Comparison of ENCODE assay signal across 8 cellular contexts in the genomic region with DNA sequence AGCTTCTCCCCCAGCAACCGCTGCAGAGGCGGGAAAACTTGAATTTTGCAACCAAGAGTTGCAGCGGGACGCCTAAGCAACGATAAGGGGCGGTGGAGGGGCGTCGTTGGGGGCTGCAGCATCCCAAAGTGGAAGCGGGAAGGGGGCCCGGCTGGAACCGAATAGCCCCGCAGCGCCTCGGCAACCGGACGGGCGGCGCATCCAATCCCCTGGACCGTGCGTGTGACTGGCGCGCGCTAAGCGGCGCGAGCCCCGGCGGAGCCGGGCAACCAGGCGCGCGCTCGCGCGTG. TPM values are rescaled to one million over a fixed set of nuclear protein-coding genes. Genes with fewer than 3 reads are reported as not detected.
DNase-seq lines count a peak whose midpoint lies in the region; ATAC-seq and TF ChIP-seq lines count a peak whose summit lies in the region.

No MANE protein-coding gene starts in this region.

- no TSS peak for BruUV-seq in Calu3 (replicated peaks; lab: Mats Ljungman, UMichigan)

- peak overlapping the region; percentile 67; the same call in 1 of the 2 replicates for H3K9ac ChIP-seq in MM.1S (ENCODE audit: low read length)

- H2AFZ ChIP-seq in MM.1S (ENCODE audit: low read length) (peak overlapping the region; percentile 99), neuron (ENCODE audit: low read depth, low read length) (peak overlapping the region; percentile 88)

- H3K4me1 Mint-ChIP-seq in Calu3 (ENCODE audit: low read depth, unreplicated experiment) = peaks cover 51% of the 10 kb centered on the region

- H3K4me1 ChIP-seq in MM.1S (ENCODE audit: low read length) (peaks cover 8% of the 10 kb centered on the region; the same call in 1 of the 2 replicates), ectodermal cell (ENCODE audit: control insufficient read depth, insufficient read depth, low read length) (peaks cover 11% of the 10 kb centered on the region), neuron (ENCODE audit: insufficient read depth, low read length) (peaks cover 24% of the 10 kb centered on the region)

- intact Hi-C loops in Calu3 (cut with micrococcal nuclease; ENCODE audit: unreplicated experiment) = no loop called here

- 0% methylated on average over 35 of the region's 35 CpGs for WGBS in ectodermal cell, 2 experiments

- H3K79me2 ChIP-seq in MM.1S (ENCODE audit: low read length) = peaks cover 36% of the 10 kb centered on the region

- no peaks in the 10 kb centered on the region for H3K9me2 ChIP-seq in MM.1S (replicated peaks; ENCODE audit: insufficient read depth, low read length)

- no peaks in the 10 kb centered on the region for H4K20me1 ChIP-seq in MM.1S (ENCODE audit: insufficient read depth, low read length)

- H3K36me3 ChIP-seq in MM.1S (replicated peaks; ENCODE audit: insufficient read depth, low read length) = no peaks in the 10 kb centered on the region
- H3K36me3 ChIP-seq in ectodermal cell (ENCODE audit: control insufficient read depth, insufficient read depth, low read length) = no peaks in the 10 kb centered on the region
- H3K36me3 ChIP-seq in neuron (ENCODE audit: insufficient read depth, low read length) = no peaks in the 10 kb centered on the region

- H3K36me3 Mint-ChIP-seq in Calu3 (ENCODE audit: insufficient read depth, unreplicated experiment) = peaks cover 83% of the 10 kb centered on the region

- H3K27me3 Mint-ChIP-seq in Calu3 (ENCODE audit: unreplicated experiment) = no peaks in the 10 kb centered on the region

- peak overlapping the region; percentile 99 for H3K27ac Mint-ChIP-seq in Calu3 (ENCODE audit: unreplicated experiment)

- peak overlapping the region; percentile 83 for H3K4me3 ChIP-seq in MM.1S (ENCODE audit: low read length)
- H3K4me3 ChIP-seq in ectodermal cell (ENCODE audit: insufficient read depth, low read depth, low read length) = peak overlapping the region; percentile 67
- peak overlapping the region; percentile 76 for H3K4me3 ChIP-seq in neuron (ENCODE audit: low read length)

- H3K9me3 ChIP-seq in MM.1S (replicated peaks; ENCODE audit: insufficient read depth, low read length) (no peaks in the 10 kb centered on the region), ectodermal cell (ENCODE audit: control insufficient read depth, low read length) (no peaks in the 10 kb centered on the region), neuron (ENCODE audit: low read length) (no peaks in the 10 kb centered on the region)

- H3K27me3 ChIP-seq in MM.1S (replicated peaks; ENCODE audit: insufficient read depth, low read length) (no peaks in the 10 kb centered on the region), ectodermal cell (ENCODE audit: control insufficient read depth, insufficient read depth, low read length, poor library complexity, severe bottlenecking) (no peaks in the 10 kb centered on the region), neuron (ENCODE audit: insufficient read depth, low read length) (no peaks in the 10 kb centered on the region)

- peak overlapping the region; percentile 97 for H3K4me2 ChIP-seq in MM.1S (ENCODE audit: low read depth, low read length)

- H3K4me3 Mint-ChIP-seq in Calu3 (ENCODE audit: low read depth, unreplicated experiment) = peak overlapping the region; percentile 61

- DNase-seq in Calu3 (no peak), MM.1S (no peak), AG08395 (ENCODE audit: low spot score) (no peak), SKM-1 treated with dmso at 0.1 percent for 144 hours (lab: John Stamatoyannopoulos, UW; ENCODE audit: unreplicated experiment) (no peak)
- no peak for DNase-seq in activated CD4-positive, CD25-positive, alpha-beta regulatory T cell treated with anti-CD3 and anti-CD28 coated beads, Interleukin-2, amount 50 U/mL, for 72 hours

- TF ChIP-seq CTCF in Calu3 (IDR thresholded peaks at IDR 0.05; ENCODE audit: unreplicated experiment) (no peak), MM.1S (IDR thresholded peaks at IDR 0.05; ENCODE audit: low read length) (no peak)

- no peak for ATAC-seq in HG02571 (IDR thresholded peaks at IDR 0.05; ENCODE audit: unreplicated experiment)

- CTCF ChIA-PET in Calu3 (lab: Charles Lee) = interaction anchor here (0.6 to 8.7 kb wide), 9 partner anchors 10 to 638 kb away, joined by 3 to 82 read pairs (median 5); no protein-coding TSS in a partner anchor

- no peaks in the 10 kb centered on the region for H3K9me3 Mint-ChIP-seq in Calu3 (ENCODE audit: low read depth, unreplicated experiment)

- H3K27ac ChIP-seq in MM.1S (ENCODE audit: low read length) = peak overlapping the region; percentile 12; the same call in 1 of the 2 replicates
- peak overlapping the region; percentile 86 for H3K27ac ChIP-seq in ectodermal cell (ENCODE audit: insufficient read depth, low read depth, low read length, poor library complexity, severe bottlenecking)

- 0 out of 2 replicates have a peak, but pooled peaks cover 3% of the 10 kb centered on the region for H3F3A ChIP-seq in MM.1S (ENCODE audit: insufficient read depth, low read length)

RNA-seq across cellular contexts. Expression of a gene that starts 0.7 kb away (rescaled TPM):
- total RNA-seq in Calu3 (2022) = 114 and 127 TPM in 2 replicates
- polyA plus RNA-seq in ectodermal cell (2013, experiment 1 of 4) = 19.1 TPM
- 22.5 TPM for polyA plus RNA-seq in ectodermal cell (2013, experiment 2 of 4)
- 9.5 TPM for polyA plus RNA-seq in ectodermal cell (2013, experiment 3 of 4)
- 10.8 TPM for polyA plus RNA-seq in ectodermal cell (2013, experiment 4 of 4)

RNA-seq across cellular contexts. Expression of a gene that starts 39.4 kb away (rescaled TPM):
- 2.8 and 4.0 TPM in 2 replicates for total RNA-seq in Calu3 (2022)
- 2.6 TPM for polyA plus RNA-seq in ectodermal cell (2013, experiment 1 of 4)
- 1.9 TPM for polyA plus RNA-seq in ectodermal cell (2013, experiment 2 of 4)
- polyA plus RNA-seq in ectodermal cell (2013, experiment 3 of 4) = 1.5 TPM
- polyA plus RNA-seq in ectodermal cell (2013, experiment 4 of 4) = 2.1 TPM
